Comparison of ENCODE assay signal across 25 cellular contexts in the genomic region with DNA sequence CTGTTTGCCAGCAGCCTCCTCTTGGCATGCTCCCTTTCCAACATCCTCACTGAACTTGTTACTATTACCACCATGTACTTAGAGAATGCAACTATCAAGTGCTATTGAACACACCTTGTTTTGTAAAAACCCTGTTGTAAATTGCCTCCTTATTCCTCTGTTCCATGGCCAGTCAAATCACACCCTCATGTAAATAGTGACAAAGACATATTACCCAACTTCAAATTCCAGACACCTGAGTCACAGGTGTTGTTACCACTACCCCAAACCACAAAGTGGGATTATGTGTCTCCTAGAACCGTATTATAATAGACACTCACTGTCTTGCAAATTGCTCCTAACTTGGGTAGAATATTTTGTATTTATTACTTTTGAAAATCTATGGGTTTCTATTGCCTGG.
A peak's percentile ranks its signal among the peaks of the same experiment; 100 is the strongest.
DNase-seq lines count a peak whose midpoint lies in the region; ATAC-seq and TF ChIP-seq lines count a peak whose summit lies in the region.
"Had no signal": no experiment of that assay in that cellular context is flagged by ENCODE, and none has a peak within 500 bp of the region (broad histone marks: within the 10 kb centered on the region; RNA-seq: fewer than 3 reads in every experiment).

No MANE protein-coding gene starts in this region.

- H3K36me3 ChIP-seq in Caco-2 (ENCODE audit: control insufficient read depth, insufficient read depth, low read length): no peaks in the 10 kb centered on the region
- no peaks in the 10 kb centered on the region for H3K36me3 ChIP-seq in lung (ENCODE audit: control insufficient read depth in 2 of 2, insufficient read depth in 2 of 2, low read length in 2 of 2)
- H3K36me3 ChIP-seq: adrenal gland, heart left ventricle, uterus had no signal

- WGBS in lung, 2 donors: 60 to 76% methylated on average over 1 of the region's 1 CpG

- intact Hi-C loops in Caco-2 (cut with micrococcal nuclease; ENCODE audit: unreplicated experiment) (loop anchor here (1.0 kb wide), 2 partner anchors 8 to 28 kb away; no protein-coding TSS in a partner anchor), head of caudate nucleus (cut with DNase I) (no loop called here)

- H3K9me3 Mint-ChIP-seq in Caco-2 (ENCODE audit: unreplicated experiment): peaks cover 36% of the 10 kb centered on the region

- H3K4me3 Mint-ChIP-seq in Caco-2 (ENCODE audit: unreplicated experiment): peak overlapping the region; percentile 44
- H3K4me3 Mint-ChIP-seq: memory B cell; naive thymus-derived CD8-positive, alpha-beta T cell; T-helper 1 cell treated with Interleukin-12 subunit alpha and Interleukin-12 subunit beta and Interleukin-4 antibody, amounts not matched to agents 30 μg/mL and 1 μg/mL, for 36 hours had no signal

- DNase-seq in Caco-2: peak in 1 of 2 experiments; percentile 66
- DNase-seq in M059J (ENCODE audit: low read depth): peak; percentile 29
- peak; percentile 87 for DNase-seq in epithelial cell of prostate (ENCODE audit: low read depth, low spot score)
- DNase-seq in lung (ENCODE audit: low spot score): no peak
- DNase-seq in head of caudate nucleus: no peak
- no peak for DNase-seq in UCSD-AML1 (lab: John Stamatoyannopoulos, UW; ENCODE audit: unreplicated experiment)
- DNase-seq: activated CD4-positive, alpha-beta T cell treated with anti-CD3 and anti-CD28 coated beads, Interleukin-2, amount 50 U/mL, for 4 hours; activated effector memory CD4-positive, alpha-beta T cell treated with anti-CD3 and anti-CD28 coated beads, Interleukin-2, amount 50 U/mL, for 16 hours; adrenal gland; central memory CD4-positive, alpha-beta T cell; DMS153; effector CD4-positive, alpha-beta T cell; heart left ventricle; KG1; naive thymus-derived CD8-positive, alpha-beta T cell; NCI-H1092 treated with DMSO at 0.1 percent for 48 hours; NCI-H2171 treated with DMSO at 0.1 percent for 48 hours; NCI-H69; SHP77; stimulated activated CD4-positive, alpha-beta T cell treated with anti-CD3 and anti-CD28 coated beads, Interleukin-4, amount 100 ng/mL, for 4 hours; uterus had no signal

- H3K4me1 Mint-ChIP-seq in Caco-2 (ENCODE audit: low read depth, unreplicated experiment): peaks cover 14% of the 10 kb centered on the region

- BruUV-seq in Caco-2 (replicated peaks; lab: Mats Ljungman, UMichigan): no TSS peak

- peaks cover 9% of the 10 kb centered on the region for H3K36me3 Mint-ChIP-seq in Caco-2 (ENCODE audit: insufficient read depth, unreplicated experiment)
- H3K36me3 Mint-ChIP-seq: naive thymus-derived CD8-positive, alpha-beta T cell had no signal

- H3K9me3 ChIP-seq in Caco-2: no peaks in the 10 kb centered on the region
- peaks cover 0 to 3% of the 10 kb centered on the region in 2 donors for H3K9me3 ChIP-seq in lung (ENCODE audit: control insufficient read depth in 2 of 2, insufficient read depth in 1 of 2, low read length in 1 of 2)
- H3K9me3 ChIP-seq: adrenal gland, heart left ventricle, uterus had no signal

- H3K4me3 ChIP-seq in Caco-2 (ENCODE audit: low read depth, low read length): no peak overlapping the region
- no peak overlapping the region for H3K4me3 ChIP-seq in lung
- H3K4me3 ChIP-seq: adrenal gland, heart left ventricle, uterus had no signal

- ATAC-seq in lung (ENCODE audit: insufficient read depth, low FRiP score): peak; percentile 47
- no peak for ATAC-seq in HG02973 (IDR thresholded peaks at IDR 0.05; ENCODE audit: unreplicated experiment)
- ATAC-seq in GM21576 (IDR thresholded peaks at IDR 0.05; ENCODE audit: unreplicated experiment): no peak
- ATAC-seq: heart left ventricle; naive thymus-derived CD8-positive, alpha-beta T cell had no signal

- H3K27ac ChIP-seq in epithelial cell of prostate: peak overlapping the region; percentile 39
- H3K27ac ChIP-seq in lung (ENCODE audit: low read depth in 1 of 2, low read length in 1 of 2): no peak overlapping the region
- H3K27ac ChIP-seq: adrenal gland, heart left ventricle, uterus had no signal

- CTCF ChIA-PET in Caco-2 (lab: Charles Lee): no interaction called here

- H3K27me3 Mint-ChIP-seq in Caco-2 (ENCODE audit: insufficient read depth, unreplicated experiment): no peaks in the 10 kb centered on the region

- H3K27ac Mint-ChIP-seq in Caco-2 (ENCODE audit: unreplicated experiment): peak overlapping the region; percentile 83
- H3K27ac Mint-ChIP-seq: naive thymus-derived CD8-positive, alpha-beta T cell; T-helper 1 cell treated with Interleukin-12 subunit alpha and Interleukin-12 subunit beta and Interleukin-4 antibody, amounts not matched to agents 30 μg/mL and 1 μg/mL, for 36 hours had no signal

- H3K4me1 ChIP-seq in Caco-2: peaks cover 22% of the 10 kb centered on the region
- H3K4me1 ChIP-seq in lung (ENCODE audit: control insufficient read depth in 2 of 2, insufficient read depth in 2 of 2, low read length in 2 of 2): no peaks in the 10 kb centered on the region
- H3K4me1 ChIP-seq: adrenal gland, heart left ventricle, uterus had no signal

- TF ChIP-seq CTCF in Caco-2 (IDR thresholded peaks at IDR 0.05; ENCODE audit: insufficient read depth in 1 of 2, low read depth in 1 of 2, low read length in 1 of 2, severe bottlenecking in 1 of 2, unreplicated experiment in 1 of 2): no peak
- TF ChIP-seq CTCF in lung (IDR thresholded peaks at IDR 0.05; ENCODE audit: control extremely low read depth, extremely low read depth): no peak

- POLR2A ChIA-PET in Caco-2 (lab: Charles Lee): no interaction called here

- H3K27me3 ChIP-seq in Caco-2 (replicated peaks; ENCODE audit: control insufficient read depth, insufficient read depth, low read length) (no peaks in the 10 kb centered on the region), lung (ENCODE audit: control insufficient read depth, insufficient read depth) (no peaks in the 10 kb centered on the region)
- H3K27me3 ChIP-seq: adrenal gland, uterus had no signal

Comparison
In these comparisons a context has a peak if more than half of its experiments do, and no peak if none do; other contexts are left out.
1. DNase-seq: peak in M059J (single experiment) and epithelial cell of prostate (single experiment); none in lung (single experiment), head of caudate nucleus (0 of 42) and UCSD-AML1 (single experiment).